In genomic region chr5:113519412-113519811, GRCh38 we compare ENCODE assay signal across 1 cellular context.
TF ChIP-seq lines count a peak whose summit lies in the region.

No MANE protein-coding gene starts in this region.

TF ChIP-seq in IMR-90, 13 proteins besides CTCF, POLR2A, EP300 and RAD21:
- TF ChIP-seq CHD1 (IDR thresholded peaks at IDR 0.05; ENCODE audit: low read depth, low read length), result no peak
- TF ChIP-seq NFE2L2 (IDR thresholded peaks at IDR 0.05; ENCODE audit: low read depth, low read length), result no peak
- TF ChIP-seq CEBPB (IDR thresholded peaks at IDR 0.05; ENCODE audit: low read depth, low read length), result no peak
- no peak for TF ChIP-seq MAZ (IDR thresholded peaks at IDR 0.05; ENCODE audit: borderline replicate concordance, low read depth, low read length)
- TF ChIP-seq MXI1 (IDR thresholded peaks at IDR 0.05; ENCODE audit: borderline replicate concordance, low read depth, low read length), result no peak
- TF ChIP-seq FOS (IDR thresholded peaks at IDR 0.05; ENCODE audit: low read depth, low read length), result no peak
- TF ChIP-seq RFX5 (IDR thresholded peaks at IDR 0.05; ENCODE audit: low read depth, low read length), result no peak
- no peak for TF ChIP-seq USF2 (IDR thresholded peaks at IDR 0.05; ENCODE audit: low read depth, low read length)
- TF ChIP-seq BHLHE40 (IDR thresholded peaks at IDR 0.05; ENCODE audit: low read depth, low read length), result no peak
- TF ChIP-seq RCOR1 (IDR thresholded peaks at IDR 0.05; ENCODE audit: insufficient replicate concordance, low read length), result no peak
- no peak for TF ChIP-seq SMC3 (IDR thresholded peaks at IDR 0.05; ENCODE audit: low read depth, low read length)
- no peak for TF ChIP-seq ELK1 (IDR thresholded peaks at IDR 0.05; ENCODE audit: borderline replicate concordance, low read depth, low read length)
- no peak for TF ChIP-seq MAFK (IDR thresholded peaks at IDR 0.05; ENCODE audit: low read depth, low read length)
